ENCODE assay signal across 24 cellular contexts in the genomic region with DNA sequence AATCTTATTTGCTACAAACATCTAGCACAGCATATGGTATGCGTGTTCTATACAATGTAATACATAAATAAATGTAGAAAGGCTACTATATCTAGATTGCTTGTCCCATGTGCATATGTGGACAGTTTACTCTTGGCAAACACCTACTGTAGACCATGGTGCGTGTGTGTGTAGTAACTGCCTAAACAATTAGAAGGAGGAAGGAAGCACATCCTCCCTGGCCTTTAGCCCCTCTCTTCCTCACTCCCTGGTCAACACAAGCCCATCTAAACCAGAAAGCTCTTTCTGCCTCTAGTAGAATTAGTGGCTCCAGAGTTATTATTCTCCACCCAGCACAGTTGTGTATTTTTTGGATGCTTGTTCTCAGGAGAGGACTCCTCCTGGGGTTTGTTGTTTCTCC.
DNase-seq lines count a peak whose midpoint lies in the region; ATAC-seq and TF ChIP-seq lines count a peak whose summit lies in the region.
"Had no signal": no experiment of that assay in that cellular context is flagged by ENCODE, and none has a peak within 500 bp of the region (broad histone marks: within the 10 kb centered on the region; RNA-seq: fewer than 3 reads in every experiment).

No MANE protein-coding gene starts in this region.

- H3K27me3 ChIP-seq in left ventricle myocardium inferior (ENCODE audit: low read depth) (no peaks in the 10 kb centered on the region), right atrium auricular region (no peaks in the 10 kb centered on the region), right lobe of liver (no peaks in the 10 kb centered on the region)
- H3K27me3 ChIP-seq: BLaER1 treated with 17β-estradiol and CSF1 and Interleukin-3, amounts not matched to agents 10 nM and 100 nM had no signal

- H3K36me3 ChIP-seq in left ventricle myocardium inferior = no peaks in the 10 kb centered on the region
- no peaks in the 10 kb centered on the region for H3K36me3 ChIP-seq in right atrium auricular region
- no peaks in the 10 kb centered on the region for H3K36me3 ChIP-seq in right lobe of liver
- H3K36me3 ChIP-seq: BLaER1 treated with 17β-estradiol and CSF1 and Interleukin-3, amounts not matched to agents 10 nM and 100 nM; HAP-1 had no signal

- DNase-seq in left ventricle myocardium inferior (no peak), right atrium auricular region (ENCODE audit: low spot score) (no peak), dermis microvascular lymphatic vessel endothelial cell (ENCODE audit: low read depth in 2 of 2) (peak; percentile 83), right lobe of liver (no peak), NCI-H526 treated with DMSO at 0.1 percent for 48 hours (lab: John Stamatoyannopoulos, UW) (no peak), NCI-H1105 treated with DMSO at 0.1 percent for 48 hours (lab: John Stamatoyannopoulos, UW) (no peak)
- DNase-seq: AML-193; CD4-positive, alpha-beta T cell; DMS53; GOT3; HFFc6; MM.1S; NCI-H1417; NCI-H1694; NCI-H2029 treated with DMSO at 0.1 percent for 48 hours; NCI-H446 treated with DMSO at 0.1 percent for 48 hours; NCI-H526; PC-9; SHP77 had no signal

- peak overlapping the region; percentile 72 for H3K27ac ChIP-seq in left ventricle myocardium inferior (replicated peaks)
- H3K27ac ChIP-seq in right atrium auricular region = no peak overlapping the region
- H3K27ac ChIP-seq in right lobe of liver = no peak overlapping the region
- H3K27ac ChIP-seq: A549; BLaER1 treated with 17β-estradiol and CSF1 and Interleukin-3, amounts not matched to agents 10 nM and 100 nM; KMS-11; PC-9 had no signal

- intact Hi-C loops in left ventricle myocardium inferior (cut with micrococcal nuclease) = no loop called here
- intact Hi-C loops in right lobe of liver (cut with DNase I) = no loop called here

- H3K9me3 ChIP-seq in left ventricle myocardium inferior (replicated peaks) (peaks cover 32% of the 10 kb centered on the region), right atrium auricular region (no peaks in the 10 kb centered on the region), right lobe of liver (no peaks in the 10 kb centered on the region)
- H3K9me3 ChIP-seq: A549, HAP-1 had no signal

- TF ChIP-seq CTCF in left ventricle myocardium inferior (IDR thresholded peaks at IDR 0.05; ENCODE audit: borderline replicate concordance) (no peak), right atrium auricular region (IDR thresholded peaks at IDR 0.05) (no peak), right lobe of liver (IDR thresholded peaks at IDR 0.05) (no peak)

- WGBS in right lobe of liver (ENCODE audit: insufficient coverage, low coverage, low lambda C conversion rate, missing lambda C conversion rate) = 42% methylated on average over 2 of the region's 2 CpGs

- H3K4me1 ChIP-seq in left ventricle myocardium inferior = peaks cover 23% of the 10 kb centered on the region
- H3K4me1 ChIP-seq in right atrium auricular region = no peaks in the 10 kb centered on the region
- no peaks in the 10 kb centered on the region for H3K4me1 ChIP-seq in right lobe of liver
- H3K4me1 ChIP-seq: A549; BLaER1 treated with 17β-estradiol and CSF1 and Interleukin-3, amounts not matched to agents 10 nM and 100 nM; HAP-1 had no signal

- no peak for TF ChIP-seq POLR2A in right lobe of liver (IDR thresholded peaks at IDR 0.05)

- peak; percentile 67 to 86 (median 76) for ATAC-seq in right lobe of liver
- no peak for ATAC-seq in GM18858 (IDR thresholded peaks at IDR 0.05; ENCODE audit: unreplicated experiment)
- ATAC-seq: A549 had no signal

- H3K4me3 ChIP-seq in left ventricle myocardium inferior (no peak overlapping the region), right atrium auricular region (no peak overlapping the region), right lobe of liver (no peak overlapping the region)
- H3K4me3 ChIP-seq: A549; BLaER1 treated with 17β-estradiol and CSF1 and Interleukin-3, amounts not matched to agents 10 nM and 100 nM; HAP-1; PC-9 had no signal

Comparison
In these comparisons a context has a peak if more than half of its experiments do, and no peak if none do; other contexts are left out.
1. DNase-seq: peak in dermis microvascular lymphatic vessel endothelial cell (2 of 2); none in left ventricle myocardium inferior (single experiment), right atrium auricular region (single experiment), right lobe of liver (0 of 3), NCI-H526 treated with DMSO at 0.1 percent for 48 hours (single experiment) and NCI-H1105 treated with DMSO at 0.1 percent for 48 hours (single experiment).